Comparison of ENCODE assay signal across 9 cellular contexts in the genomic region with DNA sequence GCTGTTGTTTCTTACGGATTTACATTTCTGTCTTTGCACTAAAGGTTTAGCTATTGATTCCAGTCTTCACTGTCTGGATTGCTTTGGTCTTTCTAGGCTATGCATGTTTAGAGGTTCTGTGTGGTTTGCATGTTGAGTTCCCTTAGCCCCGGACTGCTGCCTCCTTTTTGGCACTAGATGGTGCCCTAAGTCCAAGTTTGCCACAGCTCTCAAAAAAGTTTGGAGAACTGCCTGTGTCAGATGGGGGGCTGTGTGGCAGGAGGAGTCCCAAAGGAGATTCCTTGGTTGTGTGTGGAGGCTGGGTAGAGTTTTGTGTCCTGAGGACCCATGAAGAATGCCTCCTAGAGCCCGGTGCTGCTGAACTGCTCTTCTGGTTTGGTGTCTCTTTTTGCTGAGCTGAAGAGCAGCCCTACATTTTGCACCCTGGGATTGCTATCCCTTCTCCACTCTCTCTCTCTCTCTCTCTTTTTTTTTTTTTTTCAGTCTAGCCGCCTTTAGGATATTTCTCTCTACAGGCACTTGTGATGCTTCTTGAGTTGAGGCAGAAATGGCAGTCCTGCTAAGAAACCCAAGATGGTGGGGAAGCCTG.
DNase-seq lines count a peak whose midpoint lies in the region; ATAC-seq and TF ChIP-seq lines count a peak whose summit lies in the region.
"Had no signal": no experiment of that assay in that cellular context is flagged by ENCODE, and none has a peak within 500 bp of the region (broad histone marks: within the 10 kb centered on the region; RNA-seq: fewer than 3 reads in every experiment).

No MANE protein-coding gene starts in this region.

- peak in 1 of 7 experiments; percentile 9 for DNase-seq in CD8-positive, alpha-beta T cell
- DNase-seq in PC-3 = peak; percentile 57
- DNase-seq in T47D (ENCODE audit: low read depth in 1 of 2, low spot score in 1 of 2) = peak; percentile 22 to 82
- DNase-seq in left lobe of liver (ENCODE audit: low spot score) = no peak
- DNase-seq in NCI-H1436 treated with DMSO at 0.1 percent for 48 hours (lab: John Stamatoyannopoulos, UW) = no peak
- DNase-seq in NCI-H1930 (lab: John Stamatoyannopoulos, UW) = no peak

- in situ Hi-C loops in T47D (cut with HindIII; ENCODE audit: low pct_unique_long_range_greater_than_20kb, low sequenced_read_pairs) = no loop called here

- H3K4me1 ChIP-seq in CD8-positive, alpha-beta T cell (ENCODE audit: insufficient read depth, low read length) = no peaks in the 10 kb centered on the region
- H3K4me1 ChIP-seq in PC-3 (ENCODE audit: insufficient read depth, low read length) = no peaks in the 10 kb centered on the region

- no peak for ATAC-seq in CD8-positive, alpha-beta T cell
- ATAC-seq in GM18868 (IDR thresholded peaks at IDR 0.05; ENCODE audit: unreplicated experiment) (peak; percentile 83), HG03159 (IDR thresholded peaks at IDR 0.05; ENCODE audit: unreplicated experiment) (peak; percentile 84), PC-3 (peak; percentile 56; the same call in 1 of the 2 replicates), left lobe of liver (peak; percentile 55)

- no peaks in the 10 kb centered on the region for H3K4me1 Mint-ChIP-seq in CD8-positive, alpha-beta T cell (ENCODE audit: low read depth)

- peak overlapping the region; percentile 33; the same call in 1 of the 2 replicates for H3K9ac ChIP-seq in PC-3 (ENCODE audit: low read length)

- BruUV-seq in PC-3 (replicated peaks; lab: Mats Ljungman, UMichigan) = no TSS peak

- no peaks in the 10 kb centered on the region for H3K36me3 ChIP-seq in CD8-positive, alpha-beta T cell (ENCODE audit: insufficient read depth, low read length)
- H3K36me3 ChIP-seq in PC-3 (ENCODE audit: low read depth, low read length) = no peaks in the 10 kb centered on the region

- H3K9me3 Mint-ChIP-seq in CD8-positive, alpha-beta T cell = peaks cover 4% of the 10 kb centered on the region
- H3K9me3 Mint-ChIP-seq: natural killer cell treated with Interleukin-12 subunit alpha and Interleukin-12 subunit beta and Interleukin-15 and Interleukin-18, amount 100 ng/mL, for 72 hours had no signal

- H4K20me1 ChIP-seq in PC-3 (ENCODE audit: low read length) = no peaks in the 10 kb centered on the region

- H3K4me3 ChIP-seq in CD8-positive, alpha-beta T cell (ENCODE audit: low read depth, low read length) = no peak overlapping the region
- H3K4me3 ChIP-seq in PC-3 (ENCODE audit: low read length) = no peak overlapping the region

- TF ChIP-seq CTCF in CD8-positive, alpha-beta T cell (IDR thresholded peaks at IDR 0.05) = peak; percentile 22
- TF ChIP-seq CTCF in PC-3 (conservative IDR thresholded peaks at IDR 0.05; ENCODE audit: low read depth, low read length) = peak; percentile 79

- H3K27me3 Mint-ChIP-seq in CD8-positive, alpha-beta T cell (ENCODE audit: low read depth) = peaks cover 5% of the 10 kb centered on the region

- no peaks in the 10 kb centered on the region for H3K27me3 ChIP-seq in CD8-positive, alpha-beta T cell (ENCODE audit: insufficient read depth, low read length)
- H3K27me3 ChIP-seq in PC-3 (ENCODE audit: low read length) = no peaks in the 10 kb centered on the region

- H3K4me3 Mint-ChIP-seq in CD8-positive, alpha-beta T cell = no peak overlapping the region
- H3K4me3 Mint-ChIP-seq: natural killer cell treated with Interleukin-12 subunit alpha and Interleukin-12 subunit beta and Interleukin-15 and Interleukin-18, amount 100 ng/mL, for 72 hours had no signal

- POLR2A ChIA-PET in CD8-positive, alpha-beta T cell (lab: Charles Lee) = no interaction called here
- POLR2A ChIA-PET in PC-3 (lab: Charles Lee; ENCODE audit: unreplicated experiment) = no interaction called here

- H3K9me3 ChIP-seq in CD8-positive, alpha-beta T cell (ENCODE audit: low read length) = no peaks in the 10 kb centered on the region
- H3K9me3 ChIP-seq in PC-3 (ENCODE audit: low read length) = no peaks in the 10 kb centered on the region

- no peaks in the 10 kb centered on the region for H3K9me2 ChIP-seq in PC-3 (replicated peaks; ENCODE audit: low read length)

- intact Hi-C loops in CD8-positive, alpha-beta T cell (cut with DNase I, micrococcal nuclease) = loop anchor here (2.0 to 5.0 kb wide), 2 partner anchors 381 kb away; no protein-coding TSS in a partner anchor
- intact Hi-C loops in PC-3 (cut with micrococcal nuclease) = loop anchor here (1.0 to 2.0 kb wide), 4 partner anchors 124 to 380 kb away; no protein-coding TSS in a partner anchor

- H2AFZ ChIP-seq in PC-3 (ENCODE audit: low read length) = 0 out of 2 replicates have a peak overlapping the region, but pooled peaks have one; percentile 17

- H3K27ac ChIP-seq in CD8-positive, alpha-beta T cell (ENCODE audit: low read depth, low read length) = no peak overlapping the region
- H3K27ac ChIP-seq in PC-3 (ENCODE audit: low read length) = peak overlapping the region; percentile 11; the same call in 1 of the 2 replicates

- no peak overlapping the region for H3K4me2 ChIP-seq in PC-3 (ENCODE audit: low read length)

- H3K27ac Mint-ChIP-seq in CD8-positive, alpha-beta T cell = no peak overlapping the region
- H3K27ac Mint-ChIP-seq: natural killer cell treated with Interleukin-12 subunit alpha and Interleukin-12 subunit beta and Interleukin-15 and Interleukin-18, amount 100 ng/mL, for 72 hours had no signal

- H3K79me2 ChIP-seq in PC-3 (ENCODE audit: low read length) = no peaks in the 10 kb centered on the region

- H3K36me3 Mint-ChIP-seq in CD8-positive, alpha-beta T cell = no peaks in the 10 kb centered on the region
- H3K36me3 Mint-ChIP-seq: natural killer cell treated with Interleukin-12 subunit alpha and Interleukin-12 subunit beta and Interleukin-15 and Interleukin-18, amount 100 ng/mL, for 72 hours had no signal

- H3F3A ChIP-seq in PC-3 (ENCODE audit: low read length, unreplicated experiment) = no peaks in the 10 kb centered on the region

- CTCF ChIA-PET in CD8-positive, alpha-beta T cell (lab: Charles Lee) = interaction anchor here (0.7 to 2.1 kb wide), 3 partner anchors 25 to 381 kb away, joined by 3 to 12 read pairs (median 3); no protein-coding TSS in a partner anchor
- CTCF ChIA-PET in PC-3 (lab: Charles Lee) = interaction anchor here (1.2 to 2.3 kb wide), 2 partner anchors 117 to 201 kb away, joined by 6 to 10 read pairs; no protein-coding TSS in a partner anchor

Comparison
In these comparisons a context has a peak if more than half of its experiments do, and no peak if none do; other contexts are left out.
1. DNase-seq: peak in PC-3 (single experiment) and T47D (2 of 2); none in left lobe of liver (single experiment), NCI-H1436 treated with DMSO at 0.1 percent for 48 hours (single experiment) and NCI-H1930 (0 of 2).